18 cellular contexts compared by ENCODE assay signal in the genomic region with DNA sequence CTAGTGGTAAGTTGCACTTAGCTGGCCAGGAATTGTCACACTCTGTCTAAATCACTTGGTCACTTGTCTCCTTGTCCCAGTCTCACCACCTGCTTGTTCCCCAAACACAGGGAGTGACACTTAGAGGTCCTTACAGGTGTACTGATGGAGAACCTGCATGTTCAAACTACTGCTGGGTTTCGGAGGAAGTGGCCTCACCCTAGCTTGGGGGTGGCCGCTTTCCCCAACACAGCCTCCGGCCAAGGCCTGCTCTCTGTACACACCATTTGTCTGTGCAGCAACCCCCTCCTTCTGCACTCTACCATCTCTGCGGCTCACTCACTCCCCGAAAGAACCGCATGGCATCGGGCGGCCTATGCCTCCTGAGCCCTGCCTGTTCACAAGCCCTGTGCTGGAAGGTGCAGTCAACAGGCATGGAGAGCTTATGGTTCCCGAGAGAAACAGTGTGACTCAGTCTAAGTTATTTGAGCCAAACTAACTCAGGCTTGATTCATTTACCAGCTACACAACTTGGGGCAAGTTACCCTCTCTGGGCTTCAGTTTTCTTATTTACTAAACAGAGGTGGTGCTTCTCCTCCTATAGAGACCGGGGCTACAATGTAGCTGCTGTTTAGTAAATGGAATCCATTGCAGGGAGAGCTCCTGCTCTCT. TPM values are rescaled to one million over a fixed set of nuclear protein-coding genes. Genes with fewer than 3 reads are reported as not detected.
DNase-seq lines count a peak whose midpoint lies in the region; ATAC-seq, FAIRE-seq and TF ChIP-seq lines count a peak whose summit lies in the region.
"Had no signal": no experiment of that assay in that cellular context is flagged by ENCODE, and none has a peak within 500 bp of the region (broad histone marks: within the 10 kb centered on the region; RNA-seq: fewer than 3 reads in every experiment).

No MANE protein-coding gene starts in this region.

- H3K36me3 Mint-ChIP-seq in GM23338 (ENCODE audit: low read depth): no peaks in the 10 kb centered on the region; the same call in 2 of the 3 replicates
- H3K36me3 Mint-ChIP-seq: CD4-positive, alpha-beta memory T cell had no signal

- H3K36me3 ChIP-seq in BLaER1 treated with 17β-estradiol and CSF1 and Interleukin-3, amounts not matched to agents 10 nM and 100 nM: no peaks in the 10 kb centered on the region
- H3K36me3 ChIP-seq in GM23338 (ENCODE audit: insufficient read depth): no peaks in the 10 kb centered on the region
- no peaks in the 10 kb centered on the region for H3K36me3 ChIP-seq in upper lobe of right lung

- H4K20me1 ChIP-seq in BLaER1 treated with 17β-estradiol and CSF1 and Interleukin-3, amounts not matched to agents 10 nM and 100 nM: no peaks in the 10 kb centered on the region
- no peaks in the 10 kb centered on the region for H4K20me1 ChIP-seq in GM23338 (replicated peaks; ENCODE audit: insufficient read depth)

- no peak for FAIRE-seq in D721Med (lab: Jason Lieb, UNC)
- FAIRE-seq: GM18507, HepG2, HTR-8/SVneo had no signal

- no peaks in the 10 kb centered on the region for H3K4me1 Mint-ChIP-seq in GM23338
- H3K4me1 Mint-ChIP-seq: CD4-positive, alpha-beta memory T cell had no signal

- no peak for DNase-seq in GM23338 (ENCODE audit: low spot score)
- no peak for DNase-seq in epithelial cell of prostate (ENCODE audit: low read depth, low spot score)
- DNase-seq in upper lobe of right lung: no peak
- no peak for DNase-seq in NCI-H1092 treated with DMSO at 0.1 percent for 48 hours (lab: John Stamatoyannopoulos, UW)
- no peak for DNase-seq in D721Med (ENCODE audit: insufficient read length, low spot score)
- no peak for DNase-seq in GM13976 (ENCODE audit: low spot score)
- DNase-seq: ACHN; CD4-positive, alpha-beta memory T cell; DMS153 had no signal

- peak overlapping the region in 2 of 11 experiments; percentile 67 to 68; a peak in 4 of 22 replicates for H3K27ac ChIP-seq in BLaER1 treated with 17β-estradiol and CSF1 and Interleukin-3, amounts not matched to agents 10 nM and 100 nM
- no peak overlapping the region for H3K27ac ChIP-seq in GM23338 (ENCODE audit: low read depth)
- H3K27ac ChIP-seq in epithelial cell of prostate: peak overlapping the region; percentile 20
- H3K27ac ChIP-seq in upper lobe of right lung: no peak overlapping the region
- H3K27ac ChIP-seq: C4-2B, KMS-11 had no signal

- peak overlapping the region in 3 of 10 experiments; percentile 31 to 36 (median 31); a peak in 4 of 20 replicates for H3K4me3 ChIP-seq in BLaER1 treated with 17β-estradiol and CSF1 and Interleukin-3, amounts not matched to agents 10 nM and 100 nM
- H3K4me3 ChIP-seq in GM23338 (no peak overlapping the region), upper lobe of right lung (no peak overlapping the region)

- peak overlapping the region in 3 of 11 experiments; percentile 29 to 65 (median 38); a peak in 2 of 22 replicates for H3K9ac ChIP-seq in BLaER1 treated with 17β-estradiol and CSF1 and Interleukin-3, amounts not matched to agents 10 nM and 100 nM
- H3K9ac ChIP-seq: KMS-11 had no signal

- H3F3A ChIP-seq in GM23338 (replicated peaks; ENCODE audit: low read depth): no peaks in the 10 kb centered on the region

- ATAC-seq in GM23338: no peak
- ATAC-seq in upper lobe of right lung: peak; percentile 17

- H3K4me1 ChIP-seq in BLaER1 treated with 17β-estradiol and CSF1 and Interleukin-3, amounts not matched to agents 10 nM and 100 nM: peaks cover 16 to 56% (median 44%) of the 10 kb centered on the region in 10 experiments
- H3K4me1 ChIP-seq in GM23338 (ENCODE audit: insufficient read depth) (no peaks in the 10 kb centered on the region), upper lobe of right lung (no peaks in the 10 kb centered on the region)

- peak overlapping the region; percentile 29 to 96 (median 90) for H3K4me2 ChIP-seq in BLaER1 treated with 17β-estradiol and CSF1 and Interleukin-3, amounts not matched to agents 10 nM and 100 nM
- H3K4me2 ChIP-seq in GM23338: no peak overlapping the region
- H3K4me2 ChIP-seq: KMS-11 had no signal

- H3K27me3 Mint-ChIP-seq in GM23338 (ENCODE audit: insufficient read depth, low read depth, poor library complexity): no peaks in the 10 kb centered on the region

- H2AFZ ChIP-seq in GM23338: peak overlapping the region; percentile 72; the same call in 1 of the 2 replicates

- H3K27me3 ChIP-seq in BLaER1 treated with 17β-estradiol and CSF1 and Interleukin-3, amounts not matched to agents 10 nM and 100 nM: peaks cover 0 to 14% (median 0%) of the 10 kb centered on the region in 11 experiments; a peak in 3 of 22 replicates
- H3K27me3 ChIP-seq in GM23338 (ENCODE audit: insufficient read depth): no peaks in the 10 kb centered on the region
- H3K27me3 ChIP-seq in upper lobe of right lung: no peaks in the 10 kb centered on the region

- no peak overlapping the region for H3K27ac Mint-ChIP-seq in GM23338

- H3K9me2 ChIP-seq in GM23338 (ENCODE audit: insufficient read depth): peaks cover 11% of the 10 kb centered on the region

- H3K79me2 ChIP-seq in GM23338 (replicated peaks; ENCODE audit: insufficient read depth): no peaks in the 10 kb centered on the region

- TF ChIP-seq CTCF in GM23338 (conservative IDR thresholded peaks at IDR 0.05; ENCODE audit: low read depth in 2 of 2) (no peak), upper lobe of right lung (IDR thresholded peaks at IDR 0.05) (no peak), D721Med (IDR thresholded peaks at IDR 0.05; ENCODE audit: insufficient read depth, missing control alignments) (no peak), GM13976 (IDR thresholded peaks at IDR 0.05; ENCODE audit: borderline replicate concordance, control extremely low read depth, extremely low read depth, insufficient read depth, missing control alignments) (no peak)

- H3K9me3 Mint-ChIP-seq in GM23338: 0 out of 3 replicates have a peak, but pooled peaks cover 4% of the 10 kb centered on the region

- in situ Hi-C loops in GM13976 (cut with MboI; ENCODE audit: low sequenced_read_pairs, unreplicated experiment): loop anchor here (25.0 kb wide), 1 partner anchor 227 kb away; no protein-coding TSS in a partner anchor

- H3K4me3 Mint-ChIP-seq in GM23338: no peak overlapping the region
- H3K4me3 Mint-ChIP-seq: CD4-positive, alpha-beta memory T cell had no signal

- peaks cover 0 to 18% (median 8%) of the 10 kb centered on the region in 11 experiments; a peak in 8 of 22 replicates for H3K9me3 ChIP-seq in BLaER1 treated with 17β-estradiol and CSF1 and Interleukin-3, amounts not matched to agents 10 nM and 100 nM (replicated peaks in 1 of 11)
- H3K9me3 ChIP-seq in upper lobe of right lung: no peaks in the 10 kb centered on the region

- intact Hi-C loops in upper lobe of right lung (cut with DNase I): no loop called here

TF ChIP-seq in GM23338, 12 proteins besides CTCF, POLR2A, EP300 and RAD21 (continues in another document):
- TF ChIP-seq EZH2phosphoT487 (IDR thresholded peaks at IDR 0.05; ENCODE audit: unreplicated experiment): no peak
- TF ChIP-seq STAT1 (IDR thresholded peaks at IDR 0.05; ENCODE audit: unreplicated experiment): no peak
- no peak for TF ChIP-seq CREB1 (CRISPR knock-in tag; IDR thresholded peaks at IDR 0.05; ENCODE audit: low read depth)
- TF ChIP-seq EZH2 (IDR thresholded peaks at IDR 0.05; ENCODE audit: low read depth, unreplicated experiment): no peak
- TF ChIP-seq, protein P1, sequence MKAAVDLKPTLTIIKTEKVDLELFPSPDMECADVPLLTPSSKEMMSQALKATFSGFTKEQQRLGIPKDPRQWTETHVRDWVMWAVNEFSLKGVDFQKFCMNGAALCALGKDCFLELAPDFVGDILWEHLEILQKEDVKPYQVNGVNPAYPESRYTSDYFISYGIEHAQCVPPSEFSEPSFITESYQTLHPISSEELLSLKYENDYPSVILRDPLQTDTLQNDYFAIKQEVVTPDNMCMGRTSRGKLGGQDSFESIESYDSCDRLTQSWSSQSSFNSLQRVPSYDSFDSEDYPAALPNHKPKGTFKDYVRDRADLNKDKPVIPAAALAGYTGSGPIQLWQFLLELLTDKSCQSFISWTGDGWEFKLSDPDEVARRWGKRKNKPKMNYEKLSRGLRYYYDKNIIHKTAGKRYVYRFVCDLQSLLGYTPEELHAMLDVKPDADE (IDR thresholded peaks at IDR 0.05): no peak
- no peak for TF ChIP-seq POLR2AphosphoS5 (IDR thresholded peaks at IDR 0.05; ENCODE audit: low read depth)
- TF ChIP-seq JUNB (IDR thresholded peaks at IDR 0.05; ENCODE audit: unreplicated experiment): no peak
- TF ChIP-seq ZNF114 (CRISPR knock-in tag; IDR thresholded peaks at IDR 0.05): no peak
- TF ChIP-seq NANOG (IDR thresholded peaks at IDR 0.05; ENCODE audit: borderline replicate concordance): no peak
- TF ChIP-seq ZNF331 (CRISPR knock-in tag; IDR thresholded peaks at IDR 0.05; ENCODE audit: low read depth): no peak

RNA-seq across cellular contexts. Expression of a gene that starts 10.5 kb away (rescaled TPM):
- not detected in 2 replicates for total RNA-seq in GM23338 (2014; rRNA removed; shearing (Covaris generic))
- not detected in 2 replicates for polyA plus RNA-seq in GM23338 (2016; fragmentation: Nextera tagmentation; extraction: Ambion mirVana)
- not detected for total RNA-seq in upper lobe of right lung
- total RNA-seq: A172; CD4-positive, alpha-beta memory T cell; Daoy; H7; HepG2 had no signal
- polyA plus RNA-seq: CD4-positive, alpha-beta memory T cell; HepG2 had no signal

RNA-seq across cellular contexts. Expression of a gene that starts 12.9 kb away (rescaled TPM):
- not detected in 2 replicates for total RNA-seq in GM23338 (2014; rRNA removed; shearing (Covaris generic))
- not detected in 2 replicates for polyA plus RNA-seq in GM23338 (2016; fragmentation: Nextera tagmentation; extraction: Ambion mirVana)
- total RNA-seq in upper lobe of right lung: not detected
- total RNA-seq: A172; CD4-positive, alpha-beta memory T cell; Daoy; H7; HepG2 had no signal
- polyA plus RNA-seq: CD4-positive, alpha-beta memory T cell; HepG2 had no signal

RNA-seq across cellular contexts. Expression of a gene that starts 24.0 kb away (rescaled TPM):
- not detected in 2 replicates for total RNA-seq in GM23338 (2014; rRNA removed; shearing (Covaris generic))
- not detected in 2 replicates for polyA plus RNA-seq in GM23338 (2016; fragmentation: Nextera tagmentation; extraction: Ambion mirVana)
- total RNA-seq in upper lobe of right lung: not detected
- total RNA-seq: A172; CD4-positive, alpha-beta memory T cell; Daoy; H7; HepG2 had no signal
- polyA plus RNA-seq: CD4-positive, alpha-beta memory T cell; HepG2 had no signal

RNA-seq across cellular contexts. Expression of a gene that starts 41.6 kb away (rescaled TPM):
- not detected in 2 replicates for total RNA-seq in GM23338 (2014; rRNA removed; shearing (Covaris generic))
- not detected in 2 replicates for polyA plus RNA-seq in GM23338 (2016; fragmentation: Nextera tagmentation; extraction: Ambion mirVana)
- not detected for total RNA-seq in upper lobe of right lung
- total RNA-seq: A172; CD4-positive, alpha-beta memory T cell; Daoy; H7; HepG2 had no signal
- polyA plus RNA-seq: CD4-positive, alpha-beta memory T cell; HepG2 had no signal

RNA-seq across cellular contexts. Expression of a gene that starts 51.6 kb away (rescaled TPM):
- total RNA-seq in GM23338 (2014; rRNA removed; shearing (Covaris generic)): not detected in 2 replicates
- not detected in 2 replicates for polyA plus RNA-seq in GM23338 (2016; fragmentation: Nextera tagmentation; extraction: Ambion mirVana)
- total RNA-seq in upper lobe of right lung: not detected
- total RNA-seq: A172; CD4-positive, alpha-beta memory T cell; H7; HepG2 had no signal
- polyA plus RNA-seq: CD4-positive, alpha-beta memory T cell; HepG2 had no signal
